In the genomic region with DNA sequence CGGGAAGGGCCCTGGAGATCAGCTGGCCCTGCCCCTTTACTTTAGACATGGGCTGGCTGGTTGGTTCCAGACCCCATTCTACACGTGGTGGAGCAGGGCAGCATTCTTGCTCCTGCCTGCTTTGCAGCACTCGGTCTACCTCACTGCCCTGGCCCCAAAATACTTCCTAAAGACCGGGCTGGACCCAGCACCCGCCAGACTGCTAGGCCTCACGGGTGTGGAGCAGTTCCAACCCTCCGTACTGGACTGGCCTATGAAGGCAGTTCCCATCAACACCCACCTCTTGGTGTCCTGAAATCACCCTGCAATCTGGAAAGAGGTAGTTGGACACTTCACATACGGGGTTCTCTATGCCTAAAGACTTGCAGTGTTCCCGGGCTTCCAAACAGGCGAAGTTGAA, we compare ENCODE assay signal across 13 cellular contexts. TPM values are rescaled to one million over a fixed set of nuclear protein-coding genes. Genes with fewer than 3 reads are reported as not detected.
"Had no signal": no experiment of that assay in that cellular context is flagged by ENCODE, and none has a peak within 500 bp of the region (broad histone marks: within the 10 kb centered on the region; RNA-seq: fewer than 3 reads in every experiment).

No MANE protein-coding gene starts in this region.

- H3K27me3 Mint-ChIP-seq: activated T-helper 17 cell treated with anti-CD3 and anti-CD28 coated beads, Interleukin-2, amount 50 U/mL, for 72 hours; dendritic cell treated with granulocyte-macrophage colony-stimulating factor and Interleukin-4, amounts not matched to agents 40 ng/mL and 50 ng/mL, for 4 days; progenitor cell of endocrine pancreas had no signal

- H3K27me3 ChIP-seq: brain microvascular endothelial cell, foreskin keratinocyte, uterus had no signal

- H3K27ac Mint-ChIP-seq: activated T-helper 17 cell treated with anti-CD3 and anti-CD28 coated beads, Interleukin-2, amount 50 U/mL, for 72 hours; dendritic cell treated with granulocyte-macrophage colony-stimulating factor and Interleukin-4, amounts not matched to agents 40 ng/mL and 50 ng/mL, for 4 days; nephron progenitor cell; progenitor cell of endocrine pancreas had no signal

- H3K36me3 ChIP-seq: uterus had no signal

- H3K9me3 ChIP-seq: thoracic aorta, uterus had no signal

- H3K27ac ChIP-seq: brain microvascular endothelial cell, foreskin keratinocyte, thoracic aorta, VCaP had no signal

- DNase-seq: activated CD4-positive, alpha-beta T cell treated with anti-CD3 and anti-CD28 coated beads for 1 hour; brain microvascular endothelial cell; effector memory CD4-positive, alpha-beta T cell; foreskin keratinocyte; small intestine; uterus had no signal

- H3K4me1 Mint-ChIP-seq: activated T-helper 17 cell treated with anti-CD3 and anti-CD28 coated beads, Interleukin-2, amount 50 U/mL, for 72 hours had no signal

- H3K4me3 Mint-ChIP-seq: activated T-helper 17 cell treated with anti-CD3 and anti-CD28 coated beads, Interleukin-2, amount 50 U/mL, for 72 hours; dendritic cell treated with granulocyte-macrophage colony-stimulating factor and Interleukin-4, amounts not matched to agents 40 ng/mL and 50 ng/mL, for 4 days; immature natural killer cell; nephron progenitor cell had no signal

- H3K4me3 ChIP-seq: thoracic aorta, uterus had no signal

- H3K9me3 Mint-ChIP-seq: activated T-helper 17 cell treated with anti-CD3 and anti-CD28 coated beads, Interleukin-2, amount 50 U/mL, for 72 hours; dendritic cell treated with granulocyte-macrophage colony-stimulating factor and Interleukin-4, amounts not matched to agents 40 ng/mL and 50 ng/mL, for 4 days; immature natural killer cell; nephron progenitor cell had no signal

RNA-seq across cellular contexts. Expression of gene BIK, which starts 26.3 kb away (rescaled TPM):
- total RNA-seq: thoracic aorta had no signal
